ENCODE assay signal across 29 cellular contexts in the genomic region with DNA sequence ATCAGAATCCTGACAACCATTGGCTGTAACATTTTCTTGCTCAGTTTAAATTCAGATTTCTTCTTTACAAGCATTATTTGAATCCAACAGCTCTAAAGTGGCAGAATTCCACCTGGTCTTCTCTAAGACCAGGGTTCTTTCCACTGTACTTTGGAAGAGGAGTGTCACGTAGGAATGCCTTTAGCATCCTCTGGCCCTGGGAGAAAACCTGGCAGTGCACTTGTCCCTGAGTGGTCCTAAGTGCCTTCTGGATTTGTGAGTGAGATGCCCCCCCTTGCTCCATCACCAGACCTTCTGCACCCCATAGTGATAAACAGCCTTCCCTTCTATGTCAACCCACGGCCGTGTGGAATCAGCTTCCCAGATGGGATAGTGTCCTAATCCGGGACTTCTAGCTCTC. TPM values are rescaled to one million over a fixed set of nuclear protein-coding genes. Genes with fewer than 3 reads are reported as not detected.
"Had no signal": no experiment of that assay in that cellular context is flagged by ENCODE, and none has a peak within 500 bp of the region (broad histone marks: within the 10 kb centered on the region; RNA-seq: fewer than 3 reads in every experiment).

No MANE protein-coding gene starts in this region.

- H3K4me2 ChIP-seq: hepatocyte had no signal

- H3K27ac ChIP-seq: colonic mucosa, coronary artery, dorsolateral prefrontal cortex, epithelial cell of prostate, esophagus squamous epithelium, foreskin keratinocyte, gastrocnemius medialis, gastroesophageal sphincter, heart left ventricle, heart right ventricle, hepatocyte had no signal

- DNase-seq: colonic mucosa; cortex of kidney; dermis blood vessel endothelial cell; dorsolateral prefrontal cortex; effector CD4-positive, alpha-beta T cell; effector CD8-positive, alpha-beta T cell; effector memory CD4-positive, alpha-beta T cell; effector memory CD8-positive, alpha-beta T cell; endodermal cell; erythroblast; esophagus squamous epithelium; foreskin fibroblast; foreskin keratinocyte; foreskin melanocyte; gastrocnemius medialis; head of caudate nucleus; heart left ventricle; heart right ventricle; hippocampal formation had no signal

- H3K4me3 ChIP-seq: colonic mucosa, coronary artery, dorsolateral prefrontal cortex, esophagus squamous epithelium, gastrocnemius medialis, gastroesophageal sphincter, heart left ventricle, heart right ventricle, hepatocyte had no signal

- H3K27ac Mint-ChIP-seq: dendritic cell treated with granulocyte-macrophage colony-stimulating factor and Interleukin-4, amounts not matched to agents 40 ng/mL and 50 ng/mL, for 4 days; effector memory CD8-positive, alpha-beta T cell; endodermal cell had no signal

- H3K79me2 ChIP-seq: hepatocyte had no signal

- H2AFZ ChIP-seq: hepatocyte had no signal

- ATAC-seq: effector memory CD8-positive, alpha-beta T cell; esophagus mucosa; foreskin keratinocyte; gastrocnemius medialis; gastroesophageal sphincter; heart left ventricle; heart right ventricle had no signal

- H3K9me3 Mint-ChIP-seq: dendritic cell treated with granulocyte-macrophage colony-stimulating factor and Interleukin-4, amounts not matched to agents 40 ng/mL and 50 ng/mL, for 4 days; effector memory CD8-positive, alpha-beta T cell; endodermal cell had no signal

- H3K4me1 ChIP-seq: colonic mucosa, esophagus squamous epithelium, foreskin keratinocyte, gastrocnemius medialis, gastroesophageal sphincter, heart left ventricle, heart right ventricle had no signal

- H3K27me3 ChIP-seq: colonic mucosa, dorsolateral prefrontal cortex, esophagus squamous epithelium, gastrocnemius medialis, gastroesophageal sphincter, heart left ventricle had no signal

- H3K36me3 ChIP-seq: colonic mucosa, esophagus squamous epithelium, gastrocnemius medialis, gastroesophageal sphincter, heart left ventricle, heart right ventricle had no signal

- H3K9me3 ChIP-seq: colonic mucosa, esophagus squamous epithelium, gastrocnemius medialis, gastroesophageal sphincter, heart left ventricle, heart right ventricle had no signal

- H3K27me3 Mint-ChIP-seq: dendritic cell treated with granulocyte-macrophage colony-stimulating factor and Interleukin-4, amounts not matched to agents 40 ng/mL and 50 ng/mL, for 4 days had no signal

- H3K4me3 Mint-ChIP-seq: dendritic cell treated with granulocyte-macrophage colony-stimulating factor and Interleukin-4, amounts not matched to agents 40 ng/mL and 50 ng/mL, for 4 days; effector memory CD8-positive, alpha-beta T cell; endodermal cell had no signal

RNA-seq across cellular contexts. Expression of gene NHLH2, which starts 57.1 kb away (rescaled TPM):
- total RNA-seq: colonic mucosa, dermis blood vessel endothelial cell, dermis microvascular lymphatic vessel endothelial cell, endothelial cell of umbilical vein, fibroblast of lung, gastrocnemius medialis, gastroesophageal sphincter, glomerular endothelial cell, heart left ventricle, heart right ventricle, hepatocyte had no signal
- polyA plus RNA-seq: endothelial cell of umbilical vein, fibroblast of lung, heart left ventricle, heart right ventricle had no signal
